8 cellular contexts compared by ENCODE assay signal in the genomic region with DNA sequence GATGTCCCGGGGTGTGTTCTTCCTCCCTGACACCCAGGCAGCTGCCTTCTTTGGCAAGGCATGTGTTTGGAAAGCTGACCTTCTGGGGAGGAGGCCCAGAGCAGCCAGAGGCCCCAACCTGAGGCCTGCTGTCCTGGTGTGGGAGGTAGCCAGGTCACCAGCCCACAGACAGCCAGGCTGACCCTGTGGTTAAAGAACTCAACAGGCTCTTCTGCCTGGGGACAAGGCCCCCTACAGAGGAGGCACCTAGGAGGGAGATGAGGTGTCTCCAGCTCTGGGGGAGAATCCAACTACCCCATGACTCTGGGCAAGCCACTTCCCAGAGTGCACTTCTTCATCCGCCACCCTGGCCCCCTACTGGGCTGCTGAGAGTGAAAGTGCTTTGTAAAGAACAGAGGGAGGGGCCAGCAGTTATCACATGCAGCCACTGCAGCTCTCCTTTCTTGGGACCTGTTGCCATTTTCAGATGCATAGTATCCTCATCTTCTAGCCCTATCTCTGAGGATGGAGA. TPM values are rescaled to one million over a fixed set of nuclear protein-coding genes. Genes with fewer than 3 reads are reported as not detected.
DNase-seq lines count a peak whose midpoint lies in the region; FAIRE-seq and TF ChIP-seq lines count a peak whose summit lies in the region.

No MANE protein-coding gene starts in this region.

- TF ChIP-seq CTCF in GM12864 (IDR thresholded peaks at IDR 0.05; ENCODE audit: low read depth, low read length, missing control alignments) (peak; percentile 43), endothelial cell of umbilical vein (IDR thresholded peaks at IDR 0.05; ENCODE audit: extremely low read depth in 1 of 2, insufficient read depth in 1 of 2, low read depth in 1 of 2, low read length in 2 of 2) (peak; percentile 23 to 38), neural crest cell (conservative IDR thresholded peaks at IDR 0.05) (peak; percentile 35)

- peaks cover 7% of the 10 kb centered on the region for H3K4me1 ChIP-seq in endothelial cell of umbilical vein (ENCODE audit: control insufficient read depth, extremely low read depth, insufficient read depth, low read length)
- H3K4me1 ChIP-seq in urinary bladder (ENCODE audit: insufficient read depth) = no peaks in the 10 kb centered on the region

- H3K27me3 ChIP-seq in endothelial cell of umbilical vein (ENCODE audit: control insufficient read depth in 2 of 2, insufficient read depth in 2 of 2, low read length in 2 of 2) = no peaks in the 10 kb centered on the region

- no peaks in the 10 kb centered on the region for H3K9me3 Mint-ChIP-seq in activated CD4-positive, alpha-beta memory T cell treated with anti-CD3 and anti-CD28 coated beads for 36 hours
- no peaks in the 10 kb centered on the region for H3K9me3 Mint-ChIP-seq in neural crest cell

- CTCF ChIA-PET in activated CD4-positive, alpha-beta memory T cell treated with anti-CD3 and anti-CD28 coated beads for 36 hours (lab: Charles Lee) = interaction anchor here (0.5 to 2.7 kb wide), 10 partner anchors 9 to 168 kb away, joined by 3 to 15 read pairs (median 6); no protein-coding TSS in a partner anchor
- CTCF ChIA-PET in endothelial cell of umbilical vein (lab: Charles Lee) = interaction anchor here (0.8 to 4.9 kb wide), 6 partner anchors 8 to 69 kb away, joined by 3 to 23 read pairs (median 4); no protein-coding TSS in a partner anchor

- peaks cover 0 to 7% of the 10 kb centered on the region in 2 experiments for H3K36me3 ChIP-seq in endothelial cell of umbilical vein (ENCODE audit: control insufficient read depth in 2 of 2, extremely low read depth in 1 of 2, insufficient read depth in 2 of 2, low read length in 2 of 2)
- H3K36me3 ChIP-seq in urinary bladder (ENCODE audit: insufficient read depth) = no peaks in the 10 kb centered on the region

- no peaks in the 10 kb centered on the region for H4K20me1 ChIP-seq in endothelial cell of umbilical vein (replicated peaks; ENCODE audit: control insufficient read depth, extremely low read depth, insufficient read depth, low read length)

- no TSS peak for BruUV-seq in endothelial cell of umbilical vein (replicated peaks; lab: Mats Ljungman, UMichigan)

- peak; percentile 44 for FAIRE-seq in endothelial cell of umbilical vein (lab: Jason Lieb, UNC)

- H3K4me3 Mint-ChIP-seq in activated CD4-positive, alpha-beta memory T cell treated with anti-CD3 and anti-CD28 coated beads for 36 hours = no peak overlapping the region
- H3K4me3 Mint-ChIP-seq in neural crest cell = peak overlapping the region; percentile 66

- no peak overlapping the region for H3K4me2 ChIP-seq in endothelial cell of umbilical vein (ENCODE audit: insufficient read depth, low read length)

- TF ChIP-seq POLR2A in endothelial cell of umbilical vein (IDR thresholded peaks at IDR 0.05; ENCODE audit: low read depth, low read length) = no peak

- peaks cover 71% of the 10 kb centered on the region for H3K4me1 Mint-ChIP-seq in activated CD4-positive, alpha-beta memory T cell treated with anti-CD3 and anti-CD28 coated beads for 36 hours (ENCODE audit: low read depth)
- peaks cover 37% of the 10 kb centered on the region for H3K4me1 Mint-ChIP-seq in neural crest cell

- no peaks in the 10 kb centered on the region for H3K79me2 ChIP-seq in endothelial cell of umbilical vein (ENCODE audit: control insufficient read depth, insufficient read depth, low read length)

- H3K4me3 ChIP-seq in GM12864 (ENCODE audit: low read depth, low read length) (no peak overlapping the region), endothelial cell of umbilical vein (replicated peaks in 1 of 3; ENCODE audit: insufficient read depth in 1 of 3, low read depth in 1 of 3, low read length in 3 of 3) (no peak overlapping the region), urinary bladder (ENCODE audit: low read depth, low read length) (no peak overlapping the region)

- POLR2A ChIA-PET in activated CD4-positive, alpha-beta memory T cell treated with anti-CD3 and anti-CD28 coated beads for 36 hours (lab: Charles Lee) = interaction anchor here (0.7 to 6.2 kb wide), 4 partner anchors 9 to 156 kb away, joined by 3 to 110 read pairs (median 8); a partner anchor contains a TSS
- POLR2A ChIA-PET in endothelial cell of umbilical vein (lab: Charles Lee) = no interaction called here

- intact Hi-C loops in activated CD4-positive, alpha-beta memory T cell treated with anti-CD3 and anti-CD28 coated beads for 36 hours (cut with micrococcal nuclease) = loop anchor here (1.0 to 5.0 kb wide), 5 partner anchors 10 to 332 kb away; a partner anchor contains a TSS
- intact Hi-C loops in endothelial cell of umbilical vein (cut with micrococcal nuclease) = loop anchor here (1.0 kb wide), 1 partner anchor 10 kb away; no protein-coding TSS in a partner anchor

- WGBS in urinary bladder = 52% methylated on average over 2 of the region's 2 CpGs

- no peak overlapping the region for H2AFZ ChIP-seq in endothelial cell of umbilical vein (ENCODE audit: low read depth, low read length)

- H3K27me3 Mint-ChIP-seq in activated CD4-positive, alpha-beta memory T cell treated with anti-CD3 and anti-CD28 coated beads for 36 hours = no peaks in the 10 kb centered on the region
- no peaks in the 10 kb centered on the region for H3K27me3 Mint-ChIP-seq in neural crest cell (ENCODE audit: low read depth)

- peak overlapping the region; percentile 97 for H3K27ac Mint-ChIP-seq in activated CD4-positive, alpha-beta memory T cell treated with anti-CD3 and anti-CD28 coated beads for 36 hours
- H3K27ac Mint-ChIP-seq in neural crest cell (ENCODE audit: unreplicated experiment) = no peak overlapping the region

- H3K9me1 ChIP-seq in endothelial cell of umbilical vein (replicated peaks; ENCODE audit: control insufficient read depth, extremely low read depth, insufficient read depth, low read length) = no peaks in the 10 kb centered on the region

- H3K27ac ChIP-seq in endothelial cell of umbilical vein (ENCODE audit: insufficient read depth, low read depth, low read length) = no peak overlapping the region
- peak overlapping the region; percentile 51 for H3K27ac ChIP-seq in urinary bladder (ENCODE audit: low read depth)

- H3K36me3 Mint-ChIP-seq in activated CD4-positive, alpha-beta memory T cell treated with anti-CD3 and anti-CD28 coated beads for 36 hours = peaks cover 2% of the 10 kb centered on the region
- H3K36me3 Mint-ChIP-seq in neural crest cell (ENCODE audit: low read depth) = no peaks in the 10 kb centered on the region

- no peak for DNase-seq in GM12864 (ENCODE audit: low read depth)
- DNase-seq in MV-4-11 (lab: John Stamatoyannopoulos, UW) = peak; percentile 76
- DNase-seq in activated CD4-positive, alpha-beta memory T cell treated with anti-CD3 and anti-CD28 coated beads for 36 hours = peak; percentile 93
- DNase-seq in endothelial cell of umbilical vein (ENCODE audit: low read depth, low spot score) = peak; percentile 46
- DNase-seq in neural crest cell (ENCODE audit: low read depth, low spot score) = peak; percentile 31
- DNase-seq in mesenteric fat pad (ENCODE audit: low spot score) = no peak
- DNase-seq in cortex of kidney (lab: John Stamatoyannopoulos, UW) = no peak

- no peaks in the 10 kb centered on the region for H3K9me3 ChIP-seq in endothelial cell of umbilical vein (replicated peaks; ENCODE audit: control insufficient read depth, insufficient read depth, low read length)

- H3K9ac ChIP-seq in endothelial cell of umbilical vein (replicated peaks; ENCODE audit: extremely low read depth, insufficient read depth, low read length) = no peak overlapping the region

- dilution Hi-C loops in endothelial cell of umbilical vein (cut with MboI; ENCODE audit: extremely low pct_ligation_motif_present, low sequenced_read_pairs) = no loop called here

TF ChIP-seq in endothelial cell of umbilical vein, 7 proteins besides CTCF, POLR2A, EP300 and RAD21:
- TF ChIP-seq MYC (IDR thresholded peaks at IDR 0.05; ENCODE audit: low read depth, low read length) (no peak), GATA2 (IDR thresholded peaks at IDR 0.05; ENCODE audit: insufficient read depth, insufficient read length, low read depth, low read length) (no peak), POLR2AphosphoS5 (IDR thresholded peaks at IDR 0.05; ENCODE audit: insufficient read depth, low read depth, low read length) (no peak), JUN (IDR thresholded peaks at IDR 0.05; ENCODE audit: borderline replicate concordance, insufficient read depth, insufficient read length, low read depth) (no peak), EZH2 (IDR thresholded peaks at IDR 0.05; ENCODE audit: borderline replicate concordance, low read depth, low read length, severe bottlenecking) (no peak), FOS (IDR thresholded peaks at IDR 0.05; ENCODE audit: borderline replicate concordance, insufficient read depth, low read length) (no peak)
- TF ChIP-seq, protein P1, sequence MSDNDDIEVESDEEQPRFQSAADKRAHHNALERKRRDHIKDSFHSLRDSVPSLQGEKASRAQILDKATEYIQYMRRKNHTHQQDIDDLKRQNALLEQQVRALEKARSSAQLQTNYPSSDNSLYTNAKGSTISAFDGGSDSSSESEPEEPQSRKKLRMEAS (IDR thresholded peaks at IDR 0.05; ENCODE audit: insufficient read depth, insufficient read length) = no peak

RNA-seq across cellular contexts. Expression of a gene that starts 13.1 kb away (rescaled TPM):
- total RNA-seq in activated CD4-positive, alpha-beta memory T cell treated with anti-CD3 and anti-CD28 coated beads for 36 hours = 100 to 1,000 TPM in 1 of 2 experiments, 10 to 100 TPM in 1; 93.7 to 106 TPM
- total RNA-seq in endothelial cell of umbilical vein = 109 and 117 TPM in 2 replicates
- polyA plus RNA-seq in endothelial cell of umbilical vein = 50.4 and 66.3 TPM in 2 replicates
- 22.4 and 31.8 TPM in 2 replicates for polyA plus RNA-seq in endothelial cell of umbilical vein (2011; cell fraction: cytosol; rRNA removed)
- 139 and 174 TPM in 2 replicates for polyA plus RNA-seq in endothelial cell of umbilical vein (2011; cell fraction: nucleus; rRNA removed)
- polyA plus RNA-seq in endothelial cell of umbilical vein (2012) = 64.9 and 76.2 TPM in 2 replicates
- polyA minus RNA-seq in endothelial cell of umbilical vein = 51.5 and 65.4 TPM in 2 replicates
- 114 TPM for polyA minus RNA-seq in endothelial cell of umbilical vein (2011; cell fraction: cytosol; rRNA and poly(A)+ RNA removed)
- polyA minus RNA-seq in endothelial cell of umbilical vein (2011; cell fraction: nucleus; rRNA and poly(A)+ RNA removed) = 78.3 and 98.8 TPM in 2 replicates
- total RNA-seq in neural crest cell = 128 and 132 TPM in 2 replicates
- total RNA-seq in urinary bladder = 21.1 TPM
- 56.2 TPM for polyA plus RNA-seq in urinary bladder
- 39.9 TPM for total RNA-seq in mesenteric fat pad

Comparison
In these comparisons a context has a peak if more than half of its experiments do, and no peak if none do; other contexts are left out.
1. DNase-seq: peak in MV-4-11 (single experiment), activated CD4-positive, alpha-beta memory T cell treated with anti-CD3 and anti-CD28 coated beads for 36 hours (single experiment), endothelial cell of umbilical vein (single experiment) and neural crest cell (single experiment); none in GM12864 (single experiment), mesenteric fat pad (single experiment) and cortex of kidney (single experiment).
2. Peak in every context shown above with its lines, with median percentiles within 50 percentile points of each other: CTCF ChIP-seq.